8 cellular contexts compared by ENCODE assay signal in the genomic region with DNA sequence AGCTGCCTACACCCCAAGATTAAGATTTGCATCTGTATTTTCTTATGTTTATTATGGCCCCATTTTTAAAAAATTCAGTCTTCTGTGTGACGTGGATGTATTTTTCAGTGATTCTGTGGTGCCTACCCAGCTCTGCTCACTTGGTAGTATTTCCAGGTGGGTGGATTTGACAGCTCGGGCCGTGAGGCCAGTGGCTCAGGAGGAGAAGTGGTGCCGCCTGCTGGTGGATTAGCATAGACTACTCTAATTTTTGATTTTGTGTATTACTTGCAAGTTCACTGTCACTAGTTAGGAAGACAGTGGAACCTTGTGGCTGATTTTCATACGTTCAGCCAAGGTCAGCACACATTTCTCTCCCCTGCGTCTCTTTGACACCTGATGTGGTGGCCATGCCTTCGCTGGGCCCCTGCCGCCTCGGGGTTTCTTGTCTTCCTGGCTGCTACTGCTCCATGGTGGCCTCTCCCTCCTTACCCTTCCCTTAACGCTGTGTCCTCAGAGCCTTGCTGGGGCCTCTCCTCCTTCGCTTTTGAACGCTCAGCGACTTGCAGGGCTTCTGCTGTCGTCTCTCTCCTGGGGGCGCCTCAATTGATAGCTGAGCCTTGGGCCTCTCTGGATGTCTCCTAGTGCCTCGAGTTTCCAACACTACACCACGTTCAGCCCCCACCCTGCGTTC.
DNase-seq lines count a peak whose midpoint lies in the region; ATAC-seq, FAIRE-seq and TF ChIP-seq lines count a peak whose summit lies in the region.

No MANE protein-coding gene starts in this region.

- BruUV-seq in MCF 10A (replicated peaks; lab: Mats Ljungman, UMichigan), result no TSS peak

- ATAC-seq in WTC11 (peak; percentile 66), HG03439 (IDR thresholded peaks at IDR 0.05; ENCODE audit: unreplicated experiment) (no peak)

- H3K9me3 Mint-ChIP-seq in WTC11, result no peaks in the 10 kb centered on the region
- H3K9me3 Mint-ChIP-seq in MCF 10A (ENCODE audit: unreplicated experiment), result no peaks in the 10 kb centered on the region

- CTCF ChIA-PET in WTC11 (lab: Charles Lee) (interaction anchor here (0.6 to 3.6 kb wide), 27 partner anchors 9 to 553 kb away, joined by 3 to 32 read pairs (median 4); a partner anchor contains a TSS), MCF 10A (lab: Yijun Ruan, JAX) (interaction anchor here (0.6 to 10.8 kb wide), 38 partner anchors 8 to 671 kb away, joined by 3 to 223 read pairs (median 4); no protein-coding TSS in a partner anchor)

- peak; percentile 15 for FAIRE-seq in H54 (lab: Jason Lieb, UNC)
- peak; percentile 79 for FAIRE-seq in islet of Langerhans (lab: Jason Lieb, UNC)

- H3K4me3 Mint-ChIP-seq in WTC11 (no peak overlapping the region), MCF 10A (ENCODE audit: unreplicated experiment) (no peak overlapping the region)

- H3K27ac Mint-ChIP-seq in WTC11 (no peak overlapping the region), MCF 10A (ENCODE audit: low read depth, unreplicated experiment) (peak overlapping the region; percentile 33)

- no peak for TF ChIP-seq POLR2A in H54 (IDR thresholded peaks at IDR 0.05; ENCODE audit: low read depth, low read length)

- TF ChIP-seq CTCF in WTC11 (IDR thresholded peaks at IDR 0.05), result peak; percentile 71
- peak; percentile 77 for TF ChIP-seq CTCF in MCF 10A (IDR thresholded peaks at IDR 0.05; ENCODE audit: unreplicated experiment)

- peaks cover 13% of the 10 kb centered on the region for H3K36me3 Mint-ChIP-seq in WTC11
- H3K36me3 Mint-ChIP-seq in MCF 10A (ENCODE audit: insufficient read depth, unreplicated experiment), result peaks cover 24% of the 10 kb centered on the region

- POLR2A ChIA-PET in WTC11 (lab: Charles Lee) (no interaction called here), MCF 10A (lab: Yijun Ruan, JAX) (interaction anchor here (0.6 to 1.9 kb wide), 6 partner anchors 10 to 172 kb away, joined by 3 to 17 read pairs (median 4); no protein-coding TSS in a partner anchor)

- DNase-seq in C1 segment of cervical spinal cord (lab: John Stamatoyannopoulos, UW) (peak in 10 of 14 donors; percentile 24 to 87 (median 42)), H54 (ENCODE audit: insufficient read length, low spot score) (peak; percentile 92), NCI-H2196 (lab: John Stamatoyannopoulos, UW; ENCODE audit: unreplicated experiment) (peak; percentile 81), WTC11 (ENCODE audit: low spot score) (peak; percentile 80), MCF 10A (ENCODE audit: unreplicated experiment) (peak; percentile 85)
- DNase-seq in stimulated activated CD4-positive, alpha-beta T cell treated with anti-CD3 and anti-CD28 coated beads, Interleukin-1b, Interleukin-23, amount 100 ng/mL, for 1 hour (ENCODE audit: low read depth in 2 of 2), result peak; percentile 58 to 64

- H3K4me1 Mint-ChIP-seq in WTC11, result peaks cover 4% of the 10 kb centered on the region
- peaks cover 5% of the 10 kb centered on the region for H3K4me1 Mint-ChIP-seq in MCF 10A (ENCODE audit: insufficient read depth, unreplicated experiment)

- H3K27me3 Mint-ChIP-seq in WTC11 (ENCODE audit: low read depth) (no peaks in the 10 kb centered on the region), MCF 10A (ENCODE audit: insufficient read depth, unreplicated experiment) (no peaks in the 10 kb centered on the region)

- intact Hi-C loops in MCF 10A (cut with micrococcal nuclease), result loop anchor here (1.0 to 10.0 kb wide), 3 partner anchors 39 to 471 kb away; a partner anchor contains a TSS

TF ChIP-seq in WTC11, 78 proteins besides CTCF, POLR2A, EP300 and RAD21 (continues in another document):
- TF ChIP-seq ZNF317 (CRISPR knock-in tag; IDR thresholded peaks at IDR 0.05; ENCODE audit: borderline replicate concordance, low read depth) (no peak), KAT7 (CRISPR knock-in tag; IDR thresholded peaks at IDR 0.05; ENCODE audit: borderline replicate concordance) (no peak), NFE2L1 (CRISPR knock-in tag; IDR thresholded peaks at IDR 0.05) (no peak), CREM (CRISPR knock-in tag; IDR thresholded peaks at IDR 0.05) (no peak), ZBTB21 (CRISPR knock-in tag; IDR thresholded peaks at IDR 0.05; ENCODE audit: borderline replicate concordance) (no peak), CBFB (CRISPR knock-in tag; IDR thresholded peaks at IDR 0.05; ENCODE audit: low read depth) (no peak)
- TF ChIP-seq, protein P1, sequence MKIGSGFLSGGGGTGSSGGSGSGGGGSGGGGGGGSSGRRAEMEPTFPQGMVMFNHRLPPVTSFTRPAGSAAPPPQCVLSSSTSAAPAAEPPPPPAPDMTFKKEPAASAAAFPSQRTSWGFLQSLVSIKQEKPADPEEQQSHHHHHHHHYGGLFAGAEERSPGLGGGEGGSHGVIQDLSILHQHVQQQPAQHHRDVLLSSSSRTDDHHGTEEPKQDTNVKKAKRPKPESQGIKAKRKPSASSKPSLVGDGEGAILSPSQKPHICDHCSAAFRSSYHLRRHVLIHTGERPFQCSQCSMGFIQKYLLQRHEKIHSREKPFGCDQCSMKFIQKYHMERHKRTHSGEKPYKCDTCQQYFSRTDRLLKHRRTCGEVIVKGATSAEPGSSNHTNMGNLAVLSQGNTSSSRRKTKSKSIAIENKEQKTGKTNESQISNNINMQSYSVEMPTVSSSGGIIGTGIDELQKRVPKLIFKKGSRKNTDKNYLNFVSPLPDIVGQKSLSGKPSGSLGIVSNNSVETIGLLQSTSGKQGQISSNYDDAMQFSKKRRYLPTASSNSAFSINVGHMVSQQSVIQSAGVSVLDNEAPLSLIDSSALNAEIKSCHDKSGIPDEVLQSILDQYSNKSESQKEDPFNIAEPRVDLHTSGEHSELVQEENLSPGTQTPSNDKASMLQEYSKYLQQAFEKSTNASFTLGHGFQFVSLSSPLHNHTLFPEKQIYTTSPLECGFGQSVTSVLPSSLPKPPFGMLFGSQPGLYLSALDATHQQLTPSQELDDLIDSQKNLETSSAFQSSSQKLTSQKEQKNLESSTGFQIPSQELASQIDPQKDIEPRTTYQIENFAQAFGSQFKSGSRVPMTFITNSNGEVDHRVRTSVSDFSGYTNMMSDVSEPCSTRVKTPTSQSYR (CRISPR knock-in tag; IDR thresholded peaks at IDR 0.05), result no peak
- TF ChIP-seq, protein P2, sequence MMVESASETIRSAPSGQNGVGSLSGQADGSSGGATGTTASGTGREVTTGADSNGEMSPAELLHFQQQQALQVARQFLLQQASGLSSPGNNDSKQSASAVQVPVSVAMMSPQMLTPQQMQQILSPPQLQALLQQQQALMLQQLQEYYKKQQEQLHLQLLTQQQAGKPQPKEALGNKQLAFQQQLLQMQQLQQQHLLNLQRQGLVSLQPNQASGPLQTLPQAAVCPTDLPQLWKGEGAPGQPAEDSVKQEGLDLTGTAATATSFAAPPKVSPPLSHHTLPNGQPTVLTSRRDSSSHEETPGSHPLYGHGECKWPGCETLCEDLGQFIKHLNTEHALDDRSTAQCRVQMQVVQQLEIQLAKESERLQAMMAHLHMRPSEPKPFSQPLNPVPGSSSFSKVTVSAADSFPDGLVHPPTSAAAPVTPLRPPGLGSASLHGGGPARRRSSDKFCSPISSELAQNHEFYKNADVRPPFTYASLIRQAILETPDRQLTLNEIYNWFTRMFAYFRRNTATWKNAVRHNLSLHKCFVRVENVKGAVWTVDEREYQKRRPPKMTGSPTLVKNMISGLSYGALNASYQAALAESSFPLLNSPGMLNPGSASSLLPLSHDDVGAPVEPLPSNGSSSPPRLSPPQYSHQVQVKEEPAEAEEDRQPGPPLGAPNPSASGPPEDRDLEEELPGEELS (CRISPR knock-in tag; IDR thresholded peaks at IDR 0.05), result no peak
- TF ChIP-seq, protein P3, sequence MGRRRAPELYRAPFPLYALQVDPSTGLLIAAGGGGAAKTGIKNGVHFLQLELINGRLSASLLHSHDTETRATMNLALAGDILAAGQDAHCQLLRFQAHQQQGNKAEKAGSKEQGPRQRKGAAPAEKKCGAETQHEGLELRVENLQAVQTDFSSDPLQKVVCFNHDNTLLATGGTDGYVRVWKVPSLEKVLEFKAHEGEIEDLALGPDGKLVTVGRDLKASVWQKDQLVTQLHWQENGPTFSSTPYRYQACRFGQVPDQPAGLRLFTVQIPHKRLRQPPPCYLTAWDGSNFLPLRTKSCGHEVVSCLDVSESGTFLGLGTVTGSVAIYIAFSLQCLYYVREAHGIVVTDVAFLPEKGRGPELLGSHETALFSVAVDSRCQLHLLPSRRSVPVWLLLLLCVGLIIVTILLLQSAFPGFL (CRISPR knock-in tag; IDR thresholded peaks at IDR 0.05; ENCODE audit: borderline replicate concordance), result no peak
- TF ChIP-seq, protein P4, sequence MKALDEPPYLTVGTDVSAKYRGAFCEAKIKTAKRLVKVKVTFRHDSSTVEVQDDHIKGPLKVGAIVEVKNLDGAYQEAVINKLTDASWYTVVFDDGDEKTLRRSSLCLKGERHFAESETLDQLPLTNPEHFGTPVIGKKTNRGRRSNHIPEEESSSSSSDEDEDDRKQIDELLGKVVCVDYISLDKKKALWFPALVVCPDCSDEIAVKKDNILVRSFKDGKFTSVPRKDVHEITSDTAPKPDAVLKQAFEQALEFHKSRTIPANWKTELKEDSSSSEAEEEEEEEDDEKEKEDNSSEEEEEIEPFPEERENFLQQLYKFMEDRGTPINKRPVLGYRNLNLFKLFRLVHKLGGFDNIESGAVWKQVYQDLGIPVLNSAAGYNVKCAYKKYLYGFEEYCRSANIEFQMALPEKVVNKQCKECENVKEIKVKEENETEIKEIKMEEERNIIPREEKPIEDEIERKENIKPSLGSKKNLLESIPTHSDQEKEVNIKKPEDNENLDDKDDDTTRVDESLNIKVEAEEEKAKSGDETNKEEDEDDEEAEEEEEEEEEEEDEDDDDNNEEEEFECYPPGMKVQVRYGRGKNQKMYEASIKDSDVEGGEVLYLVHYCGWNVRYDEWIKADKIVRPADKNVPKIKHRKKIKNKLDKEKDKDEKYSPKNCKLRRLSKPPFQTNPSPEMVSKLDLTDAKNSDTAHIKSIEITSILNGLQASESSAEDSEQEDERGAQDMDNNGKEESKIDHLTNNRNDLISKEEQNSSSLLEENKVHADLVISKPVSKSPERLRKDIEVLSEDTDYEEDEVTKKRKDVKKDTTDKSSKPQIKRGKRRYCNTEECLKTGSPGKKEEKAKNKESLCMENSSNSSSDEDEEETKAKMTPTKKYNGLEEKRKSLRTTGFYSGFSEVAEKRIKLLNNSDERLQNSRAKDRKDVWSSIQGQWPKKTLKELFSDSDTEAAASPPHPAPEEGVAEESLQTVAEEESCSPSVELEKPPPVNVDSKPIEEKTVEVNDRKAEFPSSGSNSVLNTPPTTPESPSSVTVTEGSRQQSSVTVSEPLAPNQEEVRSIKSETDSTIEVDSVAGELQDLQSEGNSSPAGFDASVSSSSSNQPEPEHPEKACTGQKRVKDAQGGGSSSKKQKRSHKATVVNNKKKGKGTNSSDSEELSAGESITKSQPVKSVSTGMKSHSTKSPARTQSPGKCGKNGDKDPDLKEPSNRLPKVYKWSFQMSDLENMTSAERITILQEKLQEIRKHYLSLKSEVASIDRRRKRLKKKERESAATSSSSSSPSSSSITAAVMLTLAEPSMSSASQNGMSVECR (CRISPR knock-in tag; IDR thresholded peaks at IDR 0.05; ENCODE audit: borderline replicate concordance), result no peak

Comparison
In these comparisons a context has a peak if more than half of its experiments do, and no peak if none do; other contexts are left out.
1. DNase-seq: peak in every context shown above with its lines; median percentile 92 in H54; 85 in MCF 10A; 81 in NCI-H2196; 80 in WTC11; 61 in stimulated activated CD4-positive, alpha-beta T cell treated with anti-CD3 and anti-CD28 coated beads, Interleukin-1b, Interleukin-23, amount 100 ng/mL, for 1 hour; 42 in C1 segment of cervical spinal cord.